Comparison of ENCODE assay signal across 22 cellular contexts in genomic region chr2:40072442-40073232, GRCh38.
DNase-seq lines count a peak whose midpoint lies in the region; ATAC-seq lines count a peak whose summit lies in the region.
"Had no signal": no experiment of that assay in that cellular context is flagged by ENCODE, and none has a peak within 500 bp of the region (broad histone marks: within the 10 kb centered on the region; RNA-seq: fewer than 3 reads in every experiment).

No MANE protein-coding gene starts in this region.

- H3K79me2 ChIP-seq in trophoblast cell (ENCODE audit: control insufficient read depth, insufficient read depth, low read length, poor library complexity) = no peaks in the 10 kb centered on the region

- no peak overlapping the region for H4K12ac ChIP-seq in trophoblast cell (ENCODE audit: low read depth, low read length)

- H3K23ac ChIP-seq in trophoblast cell (ENCODE audit: low read length) = no peak overlapping the region

- H3K4me2 ChIP-seq in trophoblast cell (ENCODE audit: low read length) = no peak overlapping the region

- DNase-seq in activated CD4-positive, alpha-beta T cell treated with anti-CD3 and anti-CD28 coated beads for 48 hours = peak; percentile 13
- no peak for DNase-seq in activated CD4-positive, alpha-beta T cell treated with anti-CD3 and anti-CD28 coated beads for 4 hours
- DNase-seq in ELR (ENCODE audit: low read depth) = peak; percentile 27
- DNase-seq in amniotic epithelial cell (ENCODE audit: low read depth) = peak; percentile 15
- no peak for DNase-seq in trophoblast cell
- DNase-seq in DMS53 treated with DMSO at 0.1 percent for 48 hours (lab: John Stamatoyannopoulos, UW; ENCODE audit: unreplicated experiment) = no peak
- DNase-seq: 8988T; AML-193; CD8-positive, alpha-beta memory T cell; DMS53; GOT3; Kasumi-1; NCI-H1694; NCI-H2081; NCI-H2171; NCI-H345; NCI-H524; NCI-H774; NK-92 treated with Interleukin-12 subunit alpha and Interleukin-12 subunit beta, amount 100 ng/mL, for 24 hours had no signal

- H3K18ac ChIP-seq in trophoblast cell (ENCODE audit: low read length) = no peak overlapping the region

- no peak overlapping the region for H3K27ac ChIP-seq in trophoblast cell (ENCODE audit: low read depth, low read length)
- H3K27ac ChIP-seq: C4-2B had no signal

- H2BK5ac ChIP-seq in trophoblast cell (ENCODE audit: low read depth, low read length, poor library complexity) = no peak overlapping the region

- H2AK5ac ChIP-seq in trophoblast cell (ENCODE audit: low read length) = no peak overlapping the region

- no peak overlapping the region for H3K14ac ChIP-seq in trophoblast cell (ENCODE audit: low read length)

- no CpG with 5 or more reads among the region's 12 CpGs for WGBS in trophoblast cell (ENCODE audit: extremely low coverage, insufficient coverage, insufficient read length)

- no peak overlapping the region for H3K4me3 ChIP-seq in trophoblast cell (ENCODE audit: low read depth, low read length)

- H4K8ac ChIP-seq in trophoblast cell (ENCODE audit: low read depth, low read length) = no peak overlapping the region

- peak overlapping the region; percentile 18 for H2BK12ac ChIP-seq in trophoblast cell (ENCODE audit: low read length)

- H3K79me1 ChIP-seq in trophoblast cell (ENCODE audit: low read length) = peaks cover 2% of the 10 kb centered on the region

- no peaks in the 10 kb centered on the region for H3K4me1 ChIP-seq in trophoblast cell (ENCODE audit: control insufficient read depth in 1 of 2, insufficient read depth in 2 of 2, low read length in 2 of 2)

- H2AFZ ChIP-seq in trophoblast cell (ENCODE audit: insufficient read depth, low read length, poor library complexity) = no peak overlapping the region

- H3K27me3 ChIP-seq in trophoblast cell (ENCODE audit: insufficient read depth, low read length) = no peaks in the 10 kb centered on the region

- no peak overlapping the region for H2BK120ac ChIP-seq in trophoblast cell (ENCODE audit: insufficient read depth, low read length, poor library complexity)

- ATAC-seq in GM21717 (IDR thresholded peaks at IDR 0.05; ENCODE audit: unreplicated experiment) (no peak), HG02571 (IDR thresholded peaks at IDR 0.05; ENCODE audit: unreplicated experiment) (no peak)

- H3K36me3 ChIP-seq in trophoblast cell (ENCODE audit: control insufficient read depth in 1 of 2, insufficient read depth in 2 of 2, low read length in 2 of 2) = no peaks in the 10 kb centered on the region

- no peak overlapping the region for H3K4ac ChIP-seq in trophoblast cell (ENCODE audit: low read depth, low read length)

- H3K9ac ChIP-seq in trophoblast cell (ENCODE audit: low read length) = no peak overlapping the region

- no peak overlapping the region for H4K91ac ChIP-seq in trophoblast cell (ENCODE audit: low read depth, low read length)

- H3K9me3 ChIP-seq in trophoblast cell (ENCODE audit: insufficient read depth, low read depth, low read length) = no peaks in the 10 kb centered on the region

Comparison
In these comparisons a context has a peak if more than half of its experiments do, and no peak if none do; other contexts are left out.
1. DNase-seq: peak in activated CD4-positive, alpha-beta T cell treated with anti-CD3 and anti-CD28 coated beads for 48 hours (single experiment), ELR (single experiment) and amniotic epithelial cell (single experiment); none in activated CD4-positive, alpha-beta T cell treated with anti-CD3 and anti-CD28 coated beads for 4 hours (0 of 2), trophoblast cell (0 of 2) and DMS53 treated with DMSO at 0.1 percent for 48 hours (single experiment).